8 cellular contexts compared by ENCODE assay signal in genomic region chr11:59614277-59615131, GRCh38. TPM values are rescaled to one million over a fixed set of nuclear protein-coding genes. Genes with fewer than 3 reads are reported as not detected.
A peak's percentile ranks its signal among the peaks of the same experiment; 100 is the strongest.
DNase-seq lines count a peak whose midpoint lies in the region; ATAC-seq and TF ChIP-seq lines count a peak whose summit lies in the region.

No MANE protein-coding gene starts in this region.

- H4K20me1 ChIP-seq in BLaER1: peaks cover 55% of the 10 kb centered on the region

- H3K27me3 ChIP-seq in BLaER1: no peaks in the 10 kb centered on the region

- peak overlapping the region; percentile 95 for H3K4me2 ChIP-seq in BLaER1

- peak overlapping the region; percentile 87 for H3K27ac ChIP-seq in BLaER1

- H3K27ac Mint-ChIP-seq in naive B cell: peak overlapping the region; percentile 62 to 96 (median 92)

- ATAC-seq in naive B cell (ENCODE audit: low read depth in 2 of 2) (no peak), HG02588 (IDR thresholded peaks at IDR 0.05; ENCODE audit: unreplicated experiment) (no peak)

- DNase-seq in KBM-7 (peak; percentile 15), choroid plexus epithelial cell (ENCODE audit: low read depth) (peak; percentile 19), naive B cell (no peak), DMS153 (lab: John Stamatoyannopoulos, UW) (no peak), UCSD-AML1 (lab: John Stamatoyannopoulos, UW; ENCODE audit: unreplicated experiment) (no peak)
- DNase-seq in activated CD4-positive, CD25-positive, alpha-beta regulatory T cell (lab: John Stamatoyannopoulos, UW): no peak

- no peaks in the 10 kb centered on the region for H3K9me3 ChIP-seq in BLaER1

- H3K4me3 Mint-ChIP-seq in naive B cell: peak overlapping the region; percentile 83 to 97 (median 94)

- in situ Hi-C loops in KBM-7 (cut with MboI; ENCODE audit: low pct_unique_long_range_greater_than_20kb, low sequenced_read_pairs): no loop called here

- peaks cover 42% of the 10 kb centered on the region for H3K4me1 ChIP-seq in BLaER1

- no peak for TF ChIP-seq CTCF in choroid plexus epithelial cell (conservative IDR thresholded peaks at IDR 0.05; ENCODE audit: low read depth, low read length)

- no peaks in the 10 kb centered on the region for H3K27me3 Mint-ChIP-seq in naive B cell

- H3K4me3 ChIP-seq in BLaER1 (peak overlapping the region; percentile 98), choroid plexus epithelial cell (ENCODE audit: low read depth, low read length) (peak overlapping the region; percentile 90)

- peak overlapping the region; percentile 93 for H3K9ac ChIP-seq in BLaER1

- H3K4me1 Mint-ChIP-seq in naive B cell: peaks cover 29 to 46% (median 29%) of the 10 kb centered on the region in 3 donors

- no peaks in the 10 kb centered on the region for H3K9me3 Mint-ChIP-seq in naive B cell

- no peaks in the 10 kb centered on the region for H3K36me3 Mint-ChIP-seq in naive B cell

- peaks cover 31% of the 10 kb centered on the region for H3K36me3 ChIP-seq in BLaER1

RNA-seq across cellular contexts. Expression of gene OSBP, which starts 1.1 kb away (rescaled TPM):
- 10 to 100 TPM; 20.4 to 34.4 (median 27.5) TPM for polyA plus RNA-seq in naive B cell (ENCODE audit: low read depth in 6 of 6)

RNA-seq across cellular contexts. Expression of gene PATL1, which starts 54.3 kb away (rescaled TPM):
- polyA plus RNA-seq in naive B cell (ENCODE audit: low read depth in 6 of 6): 10 to 100 TPM in 1 of 6 donors, 1 to 10 TPM in 5; 3.3 to 11.9 (median 6.2) TPM

Comparison
In these comparisons a context has a peak if more than half of its experiments do, and no peak if none do; other contexts are left out.
1. DNase-seq: peak in KBM-7 (single experiment) and choroid plexus epithelial cell (single experiment); none in naive B cell (single experiment), DMS153 (single experiment), UCSD-AML1 (single experiment) and activated CD4-positive, CD25-positive, alpha-beta regulatory T cell (0 of 4).